ENCODE assay signal across 19 cellular contexts in the genomic region with DNA sequence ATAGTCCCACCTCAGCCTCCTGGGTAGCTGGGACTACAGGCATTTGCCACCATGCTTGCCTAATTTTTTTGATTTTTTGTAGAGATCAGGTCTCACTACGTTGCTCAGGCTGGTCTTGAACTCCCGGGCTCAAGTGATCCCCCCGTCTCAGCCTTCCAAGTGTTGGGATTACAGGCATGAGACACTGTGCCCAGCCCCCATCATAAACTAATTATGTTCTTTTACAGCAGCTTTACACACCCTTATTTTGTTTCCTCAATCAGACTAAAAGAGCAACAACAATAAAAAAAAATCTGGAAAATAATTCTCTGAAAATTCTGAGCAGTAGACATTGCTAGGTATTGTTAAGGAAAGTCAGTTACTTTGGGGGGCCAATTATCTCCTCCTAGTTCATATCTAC. TPM values are rescaled to one million over a fixed set of nuclear protein-coding genes. Genes with fewer than 3 reads are reported as not detected.
"Had no signal": no experiment of that assay in that cellular context is flagged by ENCODE, and none has a peak within 500 bp of the region (broad histone marks: within the 10 kb centered on the region; RNA-seq: fewer than 3 reads in every experiment).

No MANE protein-coding gene starts in this region.

- DNase-seq: activated CD4-positive, alpha-beta T cell treated with anti-CD3 and anti-CD28 coated beads, Interleukin-2, amount 50 U/mL, for 4 hours; activated naive CD4-positive, alpha-beta T cell treated with anti-CD3 and anti-CD28 coated beads, Interleukin-2, amount 50 U/mL, for 16 hours; activated T-cell treated with anti-CD3 and anti-CD28 coated beads, Interleukin-2, amount 50 U/mL, for 1 hour; adrenal gland; body of pancreas; cerebellar nuclear complex; endodermal cell; esophagus squamous epithelium; islet precursor cell; natural killer cell; nucleus accumbens; stimulated activated CD4-positive, alpha-beta T cell treated with anti-CD3 and anti-CD28 coated beads, Interleukin-4, amount 100 ng/mL, for 4 hours; stomach; SW 1271; thyroid gland had no signal

- H3K36me3 ChIP-seq: adrenal gland, esophagus squamous epithelium, stomach, thyroid gland had no signal

- H3K4me3 Mint-ChIP-seq: endodermal cell; mesothelial cell of epicardium; natural killer cell; T-helper 2 cell treated with Interferon-gamma antibody and Interleukin-4, amounts not matched to agents 5 μg/mL and 100 μg/mL, for 36 hours had no signal

- H3K9me3 Mint-ChIP-seq: endodermal cell; mesothelial cell of epicardium; T-helper 2 cell treated with Interferon-gamma antibody and Interleukin-4, amounts not matched to agents 5 μg/mL and 100 μg/mL, for 36 hours had no signal

- H3K27ac ChIP-seq: thyroid gland had no signal

- H3K36me3 Mint-ChIP-seq: mesothelial cell of epicardium, natural killer cell had no signal

- H3K9me3 ChIP-seq: adrenal gland, body of pancreas, esophagus squamous epithelium, stomach, thyroid gland had no signal

- H3K27ac Mint-ChIP-seq: endodermal cell; mesothelial cell of epicardium; natural killer cell; T-helper 2 cell treated with Interferon-gamma antibody and Interleukin-4, amounts not matched to agents 5 μg/mL and 100 μg/mL, for 36 hours had no signal

- H3K4me1 Mint-ChIP-seq: endodermal cell, natural killer cell had no signal

- ATAC-seq: activated CD4-positive, CD25-positive, alpha-beta regulatory T cell treated with anti-CD3 and anti-CD28 coated beads, Interleukin-2, amount 50 U/mL, for 24 hours; body of pancreas; foreskin keratinocyte; natural killer cell had no signal

- H3K4me3 ChIP-seq: adrenal gland, body of pancreas, esophagus squamous epithelium, stomach, thyroid gland had no signal

- H3K27me3 ChIP-seq: adrenal gland, body of pancreas, esophagus squamous epithelium, foreskin keratinocyte, stomach, thyroid gland had no signal

RNA-seq across cellular contexts. Expression of a gene that starts 35.7 kb away (rescaled TPM):
- total RNA-seq: natural killer cell had no signal
